Comparison of ENCODE assay signal across 8 cellular contexts in genomic region chr2:101308432-101309210, GRCh38. TPM values are rescaled to one million over a fixed set of nuclear protein-coding genes. Genes with fewer than 3 reads are reported as not detected.
DNase-seq lines count a peak whose midpoint lies in the region; ATAC-seq and TF ChIP-seq lines count a peak whose summit lies in the region.

Gene RNF149, minus strand, starts transcription at chr2:101308701. Its CDS starts 113 bp downstream, at chr2:101308588.

- H3K27ac Mint-ChIP-seq in HFFc6 = peak within 1 kb of the TSS; percentile 93
- peak within 1 kb of the TSS; percentile 88 for H3K27ac Mint-ChIP-seq in activated naive CD4-positive, alpha-beta T cell treated with anti-CD3 and anti-CD28 coated beads for 36 hours

- H3K4me3 ChIP-seq in GM06990 (replicated peaks; ENCODE audit: low read depth, low read length) (peak within 1 kb of the TSS; percentile 71), NB4 (ENCODE audit: low read depth, low read length) (peak within 1 kb of the TSS; percentile 83)

- CTCF ChIA-PET in activated naive CD4-positive, alpha-beta T cell treated with anti-CD3 and anti-CD28 coated beads for 36 hours (lab: Charles Lee) = interaction anchor here (0.6 to 1.1 kb wide), 7 partner anchors 18 to 299 kb away, joined by 3 to 4 read pairs (median 3); no protein-coding TSS in a partner anchor

- H3K9me3 Mint-ChIP-seq in HFFc6 = no peaks in the 10 kb centered on the region
- no peaks in the 10 kb centered on the region for H3K9me3 Mint-ChIP-seq in activated naive CD4-positive, alpha-beta T cell treated with anti-CD3 and anti-CD28 coated beads for 36 hours

- TF ChIP-seq POLR2A in NB4 (IDR thresholded peaks at IDR 0.05; ENCODE audit: extremely low read depth, insufficient read length) = peak; percentile 75

- peaks cover 4% of the 10 kb centered on the region; the same call in 1 of the 2 replicates for H3K27me3 Mint-ChIP-seq in HFFc6 (ENCODE audit: insufficient read depth)
- H3K27me3 Mint-ChIP-seq in activated naive CD4-positive, alpha-beta T cell treated with anti-CD3 and anti-CD28 coated beads for 36 hours (ENCODE audit: low read depth) = no peaks in the 10 kb centered on the region

- ATAC-seq in omental fat pad (ENCODE audit: low FRiP score) = peak; percentile 89

- no peaks in the 10 kb centered on the region for H3K36me3 ChIP-seq in GM06990 (ENCODE audit: control insufficient read depth, insufficient read depth, low read length)

- DNase-seq in GM06990 (ENCODE audit: extremely low read depth, insufficient read length) (peak; percentile 93), HFFc6 (peak; percentile 81), NB4 (ENCODE audit: low read depth) (peak; percentile 100), SK-N-DZ (ENCODE audit: low spot score) (peak; percentile 87), germinal center (ENCODE audit: low spot score) (peak; percentile 99), omental fat pad (ENCODE audit: low spot score) (peak; percentile 83)
- peak; percentile 87 for DNase-seq in activated naive CD4-positive, alpha-beta T cell treated with anti-CD3 and anti-CD28 coated beads for 36 hours

- 0 out of 2 replicates have a peak, but pooled peaks cover 6% of the 10 kb centered on the region for H3K36me3 Mint-ChIP-seq in HFFc6 (ENCODE audit: low read depth)
- peaks cover 8% of the 10 kb centered on the region for H3K36me3 Mint-ChIP-seq in activated naive CD4-positive, alpha-beta T cell treated with anti-CD3 and anti-CD28 coated beads for 36 hours (ENCODE audit: low read depth)

- intact Hi-C loops in activated naive CD4-positive, alpha-beta T cell treated with anti-CD3 and anti-CD28 coated beads for 36 hours (cut with micrococcal nuclease) = loop anchor here (5.0 to 10.0 kb wide), 4 partner anchors 409 to 1116 kb away; partner anchors contain the start of gene IL18RAP

- H3K27me3 ChIP-seq in GM06990 (replicated peaks; ENCODE audit: control insufficient read depth, insufficient read depth, low read length) = no peaks in the 10 kb centered on the region; the same call in 1 of the 2 replicates

- H3K27ac ChIP-seq in temporal lobe (ENCODE audit: low read depth, low read length) = peak within 1 kb of the TSS; percentile 75

- TF ChIP-seq CTCF in GM06990 (IDR thresholded peaks at IDR 0.05; ENCODE audit: insufficient read depth, low read length, poor library complexity, severe bottlenecking) (no peak), HFFc6 (IDR thresholded peaks at IDR 0.05) (no peak), NB4 (IDR thresholded peaks at IDR 0.05; ENCODE audit: low read depth, low read length) (no peak), omental fat pad (IDR thresholded peaks at IDR 0.05) (peak in 1 of 3 donors; percentile 9)

- H3K4me1 Mint-ChIP-seq in HFFc6 (ENCODE audit: low read depth) = peaks cover 52% of the 10 kb centered on the region
- H3K4me1 Mint-ChIP-seq in activated naive CD4-positive, alpha-beta T cell treated with anti-CD3 and anti-CD28 coated beads for 36 hours (ENCODE audit: low read depth) = peaks cover 62% of the 10 kb centered on the region

- peak within 1 kb of the TSS; percentile 90 for H3K4me3 Mint-ChIP-seq in HFFc6
- peak within 1 kb of the TSS; percentile 82 for H3K4me3 Mint-ChIP-seq in activated naive CD4-positive, alpha-beta T cell treated with anti-CD3 and anti-CD28 coated beads for 36 hours

RNA-seq across cellular contexts. Expression of gene RNF149, which starts in this region (rescaled TPM):
- total RNA-seq in HFFc6 (2021; fragmentation: NEBNext Ultra II Directional; extraction: Animal tissue kit (Norgen Biotek cat#: 25700)) = 10 to 100 TPM; 24.6 to 33.4 (median 26.0) TPM
- 23.7 and 30.9 TPM in 2 replicates for polyA plus RNA-seq in SK-N-DZ (2014; cell fraction: cytosol; rRNA removed)
- 36.7 and 50.3 TPM in 2 replicates for polyA plus RNA-seq in SK-N-DZ (2014; cell fraction: nucleus; rRNA removed)
- 10 to 100 TPM; 25.0 to 27.1 TPM for total RNA-seq in activated naive CD4-positive, alpha-beta T cell treated with anti-CD3 and anti-CD28 coated beads for 36 hours
- 100 to 1,000 TPM in 3 of 4 donors, 10 to 100 TPM in 1; 96.8 to 191 (median 118) TPM for total RNA-seq in omental fat pad
- 33.9 TPM for total RNA-seq in temporal lobe

Comparison
In these comparisons a context has a peak if more than half of its experiments do, and no peak if none do; other contexts are left out.
1. Peak in every context shown above with its lines: DNase-seq, ATAC-seq, H3K4me3 ChIP-seq and H3K27ac ChIP-seq.